In the genomic region with DNA sequence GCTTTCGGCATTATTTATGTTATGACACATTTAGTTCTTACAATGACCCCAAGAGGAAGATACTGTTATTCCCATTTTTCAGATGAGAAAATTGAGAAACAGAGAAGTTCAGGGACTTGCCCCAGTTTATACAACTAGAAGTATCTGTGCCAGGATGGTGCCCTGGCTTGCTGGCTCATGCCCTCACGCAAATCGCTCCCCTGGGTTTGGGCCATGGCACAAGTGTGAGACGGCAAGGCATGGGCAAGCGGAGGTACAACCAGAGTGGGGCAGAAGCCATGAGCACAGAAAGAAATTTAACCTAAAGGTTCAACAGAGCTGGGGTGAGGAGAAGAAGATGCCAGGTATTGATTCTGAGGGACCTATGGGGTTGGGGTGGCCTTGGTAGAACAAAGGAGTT, we compare ENCODE assay signal across 24 cellular contexts.
"Had no signal": no experiment of that assay in that cellular context is flagged by ENCODE, and none has a peak within 500 bp of the region (broad histone marks: within the 10 kb centered on the region; RNA-seq: fewer than 3 reads in every experiment).

No MANE protein-coding gene starts in this region.

- DNase-seq: colonic mucosa; cortex of kidney; dermis blood vessel endothelial cell; dorsolateral prefrontal cortex; effector CD4-positive, alpha-beta T cell; effector CD8-positive, alpha-beta T cell; effector memory CD4-positive, alpha-beta T cell; effector memory CD8-positive, alpha-beta T cell; endodermal cell; erythroblast; esophagus squamous epithelium; foreskin fibroblast; foreskin keratinocyte; foreskin melanocyte; gastrocnemius medialis; glutamatergic neuron; head of caudate nucleus; heart left ventricle; heart right ventricle had no signal

- FAIRE-seq: endothelial cell of umbilical vein had no signal

- H3K27me3 ChIP-seq: colonic mucosa, esophagus muscularis mucosa, esophagus squamous epithelium, foreskin keratinocyte, gastrocnemius medialis, gastroesophageal sphincter, heart left ventricle had no signal

- H3K4me1 ChIP-seq: colonic mucosa, esophagus squamous epithelium, gastrocnemius medialis, gastroesophageal sphincter, heart left ventricle, heart right ventricle had no signal

- H3K36me3 ChIP-seq: colonic mucosa, esophagus muscularis mucosa, esophagus squamous epithelium, gastrocnemius medialis, gastroesophageal sphincter, heart left ventricle, heart right ventricle had no signal

- H3K27ac ChIP-seq: colonic mucosa, coronary artery, dorsolateral prefrontal cortex, epithelial cell of prostate, esophagus muscularis mucosa, esophagus squamous epithelium, foreskin keratinocyte, gastrocnemius medialis, gastroesophageal sphincter, heart left ventricle, heart right ventricle had no signal

- H3K4me3 ChIP-seq: colonic mucosa, coronary artery, dorsolateral prefrontal cortex, esophagus muscularis mucosa, esophagus squamous epithelium, gastrocnemius medialis, gastroesophageal sphincter, heart left ventricle, heart right ventricle had no signal

- H3K9me3 ChIP-seq: colonic mucosa, esophagus muscularis mucosa, esophagus squamous epithelium, gastrocnemius medialis, gastroesophageal sphincter, heart left ventricle, heart right ventricle had no signal
